Comparison of ENCODE assay signal across 10 cellular contexts in genomic region chr18:5890261-5890605, GRCh38. TPM values are rescaled to one million over a fixed set of nuclear protein-coding genes. Genes with fewer than 3 reads are reported as not detected.
DNase-seq lines count a peak whose midpoint lies in the region; ATAC-seq, FAIRE-seq and TF ChIP-seq lines count a peak whose summit lies in the region.
"Had no signal": no experiment of that assay in that cellular context is flagged by ENCODE, and none has a peak within 500 bp of the region (broad histone marks: within the 10 kb centered on the region; RNA-seq: fewer than 3 reads in every experiment).

No MANE protein-coding gene starts in this region.

- no peak overlapping the region for H3K9ac ChIP-seq in colonic mucosa (ENCODE audit: low read depth in 2 of 2, low read length in 2 of 2)

- H3K4me1 ChIP-seq in colonic mucosa (no peaks in the 10 kb centered on the region), pancreas (no peaks in the 10 kb centered on the region)

- peak overlapping the region; percentile 35 for H3K4me3 ChIP-seq in colonic mucosa
- peak overlapping the region; percentile 12 to 64 (median 35) for H3K4me3 ChIP-seq in pancreas

- H3K27me3 ChIP-seq in colonic mucosa, result peaks cover 43% of the 10 kb centered on the region
- peaks cover 0 to 14% (median 3%) of the 10 kb centered on the region in 4 donors for H3K27me3 ChIP-seq in pancreas

- WGBS in pancreas, 2 donors, result 3 to 7% methylated on average over 20 to 26 of the region's 26 CpGs

- TF ChIP-seq CTCF in colonic mucosa (IDR thresholded peaks at IDR 0.05) (no peak), pancreas (IDR thresholded peaks at IDR 0.05) (no peak)

- ATAC-seq in GM18858 (IDR thresholded peaks at IDR 0.05; ENCODE audit: unreplicated experiment) (peak; percentile 24), HG02763 (IDR thresholded peaks at IDR 0.05; ENCODE audit: unreplicated experiment) (peak; percentile 27), pancreas (peak; percentile 64 to 73 (median 68)), SK-N-SH treated with all-trans-retinoic acid at 6 μM for 48 hours (no peak)

- DNase-seq in colonic mucosa (no peak), pancreas (peak in 2 of 6 donors; percentile 26 to 29), SW 1271 (lab: John Stamatoyannopoulos, UW) (no peak), RKO (ENCODE audit: low spot score) (no peak), AG08396 (ENCODE audit: low spot score) (no peak)
- DNase-seq: GF-D8, NCI-H2107 had no signal

- no peak for FAIRE-seq in pancreas (lab: Jason Lieb, UNC)

- H3K9me3 ChIP-seq in colonic mucosa, result no peaks in the 10 kb centered on the region
- no peaks in the 10 kb centered on the region for H3K9me3 ChIP-seq in pancreas

- H3K36me3 ChIP-seq in colonic mucosa, result no peaks in the 10 kb centered on the region
- H3K36me3 ChIP-seq in pancreas, result no peaks in the 10 kb centered on the region

- intact Hi-C loops in colonic mucosa (cut with DNase I) (no loop called here), pancreas (cut with DNase I) (no loop called here)

- no peak overlapping the region for H3K27ac ChIP-seq in colonic mucosa
- no peak overlapping the region for H3K27ac ChIP-seq in pancreas

TF ChIP-seq in SK-N-SH treated with all-trans-retinoic acid at 6 μM for 48 hours, 23 proteins besides CTCF, POLR2A, EP300 and RAD21:
- TF ChIP-seq ARNTL (CRISPR knock-in tag; IDR thresholded peaks at IDR 0.05; ENCODE audit: borderline replicate concordance, low read depth), result no peak
- TF ChIP-seq TCF4 (CRISPR knock-in tag; IDR thresholded peaks at IDR 0.05; ENCODE audit: borderline replicate concordance), result no peak
- TF ChIP-seq RARB (CRISPR knock-in tag; IDR thresholded peaks at IDR 0.05), result no peak
- TF ChIP-seq OSR1 (CRISPR knock-in tag; IDR thresholded peaks at IDR 0.05), result no peak
- no peak for TF ChIP-seq CSRNP3 (CRISPR knock-in tag; IDR thresholded peaks at IDR 0.05)
- no peak for TF ChIP-seq ZFP3 (CRISPR knock-in tag; IDR thresholded peaks at IDR 0.05)
- no peak for TF ChIP-seq ZNF70 (CRISPR knock-in tag; IDR thresholded peaks at IDR 0.05)

RNA-seq across cellular contexts. Expression of gene TMEM200C, which starts 5.1 kb away (rescaled TPM):
- total RNA-seq in colonic mucosa, result under 1 TPM; 0.12 to 0.53 TPM
- under 1 TPM in 4 of 6 donors, not detected in 2; under 0.01 to 0.37 (median 0.15) TPM for total RNA-seq in pancreas
- under 1 TPM; under 0.01 to 0.02 TPM for polyA plus RNA-seq in pancreas
